In the genomic region with DNA sequence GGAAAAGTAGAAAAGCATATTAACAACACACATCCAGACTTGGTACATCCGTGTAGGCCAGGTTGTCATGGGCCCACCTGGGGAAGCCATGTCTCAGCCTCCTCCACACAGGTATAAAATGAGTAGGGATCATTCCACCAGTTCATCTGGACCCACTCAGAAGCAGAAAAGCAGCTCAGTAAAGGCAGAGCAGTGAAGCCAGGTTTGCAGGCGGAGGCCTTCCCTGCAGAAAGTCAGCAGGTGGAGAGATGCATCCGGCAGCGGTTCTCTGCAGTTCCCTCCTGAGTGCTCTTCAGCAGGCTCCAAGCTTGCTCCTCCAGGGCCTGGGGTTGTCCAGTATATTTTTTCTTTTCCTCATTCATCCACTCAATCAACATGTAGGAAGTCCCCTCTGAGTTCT, we compare ENCODE assay signal across 19 cellular contexts. TPM values are rescaled to one million over a fixed set of nuclear protein-coding genes. Genes with fewer than 3 reads are reported as not detected.
DNase-seq lines count a peak whose midpoint lies in the region; ATAC-seq and TF ChIP-seq lines count a peak whose summit lies in the region.
"Had no signal": no experiment of that assay in that cellular context is flagged by ENCODE, and none has a peak within 500 bp of the region (broad histone marks: within the 10 kb centered on the region; RNA-seq: fewer than 3 reads in every experiment).

No MANE protein-coding gene starts in this region.

- H3K4me3 Mint-ChIP-seq in glutamatergic neuron (ENCODE audit: unreplicated experiment) (no peak overlapping the region), nephron progenitor cell (no peak overlapping the region), type B pancreatic cell (no peak overlapping the region)
- no peak overlapping the region for H3K4me3 Mint-ChIP-seq in activated CD4-positive, alpha-beta memory T cell treated with anti-CD3 and anti-CD28 coated beads, Interleukin-2, amount 10 ng/mL, durations not matched to agents 7 days and 5 days
- H3K4me3 Mint-ChIP-seq: B cell; CD8-positive, alpha-beta T cell; GM23338 had no signal

- no peak for ATAC-seq in GM18511 (IDR thresholded peaks at IDR 0.05; ENCODE audit: unreplicated experiment)
- ATAC-seq: CD8-positive, alpha-beta T cell; GM23338 had no signal

- H3K27me3 ChIP-seq in WERI-Rb-1 (ENCODE audit: insufficient read depth, low read depth, severe bottlenecking), result no peaks in the 10 kb centered on the region
- H3K27me3 ChIP-seq in tibial artery, result no peaks in the 10 kb centered on the region
- H3K27me3 ChIP-seq: BLaER1 treated with 17β-estradiol and CSF1 and Interleukin-3, amounts not matched to agents 10 nM and 100 nM had no signal

- H3K4me1 Mint-ChIP-seq in glutamatergic neuron (ENCODE audit: low read depth, unreplicated experiment), result peaks cover 53% of the 10 kb centered on the region
- H3K4me1 Mint-ChIP-seq in nephron progenitor cell, result peaks cover 41% of the 10 kb centered on the region
- peaks cover 17% of the 10 kb centered on the region for H3K4me1 Mint-ChIP-seq in activated CD4-positive, alpha-beta memory T cell treated with anti-CD3 and anti-CD28 coated beads, Interleukin-2, amount 10 ng/mL, durations not matched to agents 7 days and 5 days
- H3K4me1 Mint-ChIP-seq in type B pancreatic cell (ENCODE audit: unreplicated experiment), result peaks cover 17% of the 10 kb centered on the region

- intact Hi-C loops in tibial artery (cut with DNase I; ENCODE audit: low total_unique reads), result no loop called here

- H3K4me3 ChIP-seq in WERI-Rb-1 (ENCODE audit: low read depth, low read length), result no peak overlapping the region
- H3K4me3 ChIP-seq in tibial artery, result no peak overlapping the region
- H3K4me3 ChIP-seq: BLaER1 treated with 17β-estradiol and CSF1 and Interleukin-3, amounts not matched to agents 10 nM and 100 nM; GM23338 had no signal

- H3K36me3 ChIP-seq in WERI-Rb-1, result peaks cover 72% of the 10 kb centered on the region
- H3K36me3 ChIP-seq in tibial artery, result peaks cover 17 to 38% (median 36%) of the 10 kb centered on the region in 3 donors
- H3K36me3 ChIP-seq: BLaER1 treated with 17β-estradiol and CSF1 and Interleukin-3, amounts not matched to agents 10 nM and 100 nM had no signal

- peaks cover 15 to 53% (median 40%) of the 10 kb centered on the region in 4 donors for H3K4me1 ChIP-seq in tibial artery

- DNase-seq in WERI-Rb-1, result no peak
- no peak for DNase-seq in glutamatergic neuron
- no peak for DNase-seq in nephron progenitor cell
- DNase-seq in tibial artery, result peak in 1 of 2 donors; percentile 54
- DNase-seq in activated CD4-positive, alpha-beta memory T cell treated with anti-CD3 and anti-CD28 coated beads, Interleukin-2, amount 10 ng/mL, durations not matched to agents 7 days and 5 days, result no peak
- DNase-seq in activated CD8-positive, alpha-beta memory T cell treated with anti-CD3 and anti-CD28 coated beads, Interleukin-2, amount 50 U/mL, for 48 hours, result no peak
- no peak for DNase-seq in type B pancreatic cell (ENCODE audit: extremely low spot score, unreplicated experiment)
- DNase-seq: CD8-positive, alpha-beta T cell; COR-L47; DMS 273 treated with DMSO at 0.1 percent for 48 hours; DMS53; DND-41; EL; HCEC 1CT; IMR-90 had no signal

- H3K27ac ChIP-seq in WERI-Rb-1 (peak overlapping the region; percentile 95), tibial artery (peak overlapping the region; percentile 53 to 72)
- H3K27ac ChIP-seq: BLaER1 treated with 17β-estradiol and CSF1 and Interleukin-3, amounts not matched to agents 10 nM and 100 nM had no signal

- peaks cover 21% of the 10 kb centered on the region for H3K27me3 Mint-ChIP-seq in glutamatergic neuron (ENCODE audit: unreplicated experiment)
- H3K27me3 Mint-ChIP-seq in nephron progenitor cell (ENCODE audit: low read depth, poor library complexity), result peaks cover 7% of the 10 kb centered on the region
- no peaks in the 10 kb centered on the region for H3K27me3 Mint-ChIP-seq in activated CD4-positive, alpha-beta memory T cell treated with anti-CD3 and anti-CD28 coated beads, Interleukin-2, amount 10 ng/mL, durations not matched to agents 7 days and 5 days
- no peaks in the 10 kb centered on the region for H3K27me3 Mint-ChIP-seq in type B pancreatic cell

- H3K36me3 Mint-ChIP-seq in glutamatergic neuron (ENCODE audit: unreplicated experiment) (peaks cover 12% of the 10 kb centered on the region), nephron progenitor cell (ENCODE audit: low read depth) (peaks cover 37% of the 10 kb centered on the region), type B pancreatic cell (no peaks in the 10 kb centered on the region)
- H3K36me3 Mint-ChIP-seq in activated CD4-positive, alpha-beta memory T cell treated with anti-CD3 and anti-CD28 coated beads, Interleukin-2, amount 10 ng/mL, durations not matched to agents 7 days and 5 days (ENCODE audit: low read depth), result no peaks in the 10 kb centered on the region
- H3K36me3 Mint-ChIP-seq: CD8-positive, alpha-beta T cell had no signal

- CTCF ChIA-PET in activated CD4-positive, alpha-beta memory T cell treated with anti-CD3 and anti-CD28 coated beads, Interleukin-2, amount 10 ng/mL, durations not matched to agents 7 days and 5 days (lab: Charles Lee), result interaction anchor here (1.2 to 2.7 kb wide), 4 partner anchors 11 to 25 kb away, joined by 7 to 21 read pairs (median 8); no protein-coding TSS in a partner anchor

- TF ChIP-seq CTCF in WERI-Rb-1 (IDR thresholded peaks at IDR 0.05; ENCODE audit: low read depth, low read length) (no peak), glutamatergic neuron (IDR thresholded peaks at IDR 0.05; ENCODE audit: partially characterized antibody, unreplicated experiment) (no peak), nephron progenitor cell (IDR thresholded peaks at IDR 0.05) (no peak), tibial artery (IDR thresholded peaks at IDR 0.05) (no peak), type B pancreatic cell (conservative IDR thresholded peaks at IDR 0.05) (no peak)

- peaks cover 35% of the 10 kb centered on the region for H3K9me3 Mint-ChIP-seq in glutamatergic neuron (ENCODE audit: unreplicated experiment)
- no peaks in the 10 kb centered on the region for H3K9me3 Mint-ChIP-seq in nephron progenitor cell
- no peaks in the 10 kb centered on the region for H3K9me3 Mint-ChIP-seq in activated CD4-positive, alpha-beta memory T cell treated with anti-CD3 and anti-CD28 coated beads, Interleukin-2, amount 10 ng/mL, durations not matched to agents 7 days and 5 days
- no peaks in the 10 kb centered on the region for H3K9me3 Mint-ChIP-seq in type B pancreatic cell
- H3K9me3 Mint-ChIP-seq: CD8-positive, alpha-beta T cell; GM23338 had no signal

- H3K27ac Mint-ChIP-seq in glutamatergic neuron (ENCODE audit: unreplicated experiment), result peak overlapping the region; percentile 70
- peak overlapping the region; percentile 93 for H3K27ac Mint-ChIP-seq in nephron progenitor cell
- no peak overlapping the region for H3K27ac Mint-ChIP-seq in activated CD4-positive, alpha-beta memory T cell treated with anti-CD3 and anti-CD28 coated beads, Interleukin-2, amount 10 ng/mL, durations not matched to agents 7 days and 5 days
- no peak overlapping the region for H3K27ac Mint-ChIP-seq in type B pancreatic cell
- H3K27ac Mint-ChIP-seq: B cell; CD8-positive, alpha-beta T cell; GM23338 had no signal

- POLR2A ChIA-PET in activated CD4-positive, alpha-beta memory T cell treated with anti-CD3 and anti-CD28 coated beads, Interleukin-2, amount 10 ng/mL, durations not matched to agents 7 days and 5 days (lab: Charles Lee), result interaction anchor here (0.8 to 2.0 kb wide), 3 partner anchors 11 to 20 kb away, joined by 3 to 5 read pairs (median 4); no protein-coding TSS in a partner anchor

- H3K9me3 ChIP-seq in WERI-Rb-1 (ENCODE audit: severe bottlenecking) (no peaks in the 10 kb centered on the region), tibial artery (no peaks in the 10 kb centered on the region)
- H3K9me3 ChIP-seq: BLaER1 treated with 17β-estradiol and CSF1 and Interleukin-3, amounts not matched to agents 10 nM and 100 nM had no signal

RNA-seq across cellular contexts. Expression of gene LOXL1, which starts 22.1 kb away (rescaled TPM):
- total RNA-seq in glutamatergic neuron (ENCODE audit: unreplicated experiment) (163 TPM), type B pancreatic cell (ENCODE audit: low replicate concordance) (10.3 and 25.1 TPM in 2 replicates)
- total RNA-seq in activated CD4-positive, alpha-beta memory T cell treated with anti-CD3 and anti-CD28 coated beads, Interleukin-2, amount 10 ng/mL, durations not matched to agents 7 days and 5 days, result 10 to 100 TPM in 1 of 2 experiments, 1 to 10 TPM in 1; 9.1 to 10.9 TPM

RNA-seq across cellular contexts. Expression of gene STOML1, which starts 43.7 kb away (rescaled TPM):
- total RNA-seq in glutamatergic neuron (ENCODE audit: unreplicated experiment) (19.5 TPM), type B pancreatic cell (ENCODE audit: low replicate concordance) (10.4 and 10.8 TPM in 2 replicates)
- 1 to 10 TPM; 7.1 to 8.5 TPM for total RNA-seq in activated CD4-positive, alpha-beta memory T cell treated with anti-CD3 and anti-CD28 coated beads, Interleukin-2, amount 10 ng/mL, durations not matched to agents 7 days and 5 days

RNA-seq across cellular contexts. Expression of gene PML, which starts 46.1 kb away (rescaled TPM):
- 27.6 TPM for total RNA-seq in glutamatergic neuron (ENCODE audit: unreplicated experiment)
- total RNA-seq in activated CD4-positive, alpha-beta memory T cell treated with anti-CD3 and anti-CD28 coated beads, Interleukin-2, amount 10 ng/mL, durations not matched to agents 7 days and 5 days, result 100 to 1,000 TPM; 133 to 138 TPM
- total RNA-seq in type B pancreatic cell (ENCODE audit: low replicate concordance), result 28.7 and 29.8 TPM in 2 replicates

Comparison
In these comparisons a context has a peak if more than half of its experiments do, and no peak if none do; other contexts are left out.
1. H3K27ac Mint-ChIP-seq: peak in glutamatergic neuron (single experiment) and nephron progenitor cell (single experiment); none in activated CD4-positive, alpha-beta memory T cell treated with anti-CD3 and anti-CD28 coated beads, Interleukin-2, amount 10 ng/mL, durations not matched to agents 7 days and 5 days (single experiment) and type B pancreatic cell (single experiment).